In the genomic region with DNA sequence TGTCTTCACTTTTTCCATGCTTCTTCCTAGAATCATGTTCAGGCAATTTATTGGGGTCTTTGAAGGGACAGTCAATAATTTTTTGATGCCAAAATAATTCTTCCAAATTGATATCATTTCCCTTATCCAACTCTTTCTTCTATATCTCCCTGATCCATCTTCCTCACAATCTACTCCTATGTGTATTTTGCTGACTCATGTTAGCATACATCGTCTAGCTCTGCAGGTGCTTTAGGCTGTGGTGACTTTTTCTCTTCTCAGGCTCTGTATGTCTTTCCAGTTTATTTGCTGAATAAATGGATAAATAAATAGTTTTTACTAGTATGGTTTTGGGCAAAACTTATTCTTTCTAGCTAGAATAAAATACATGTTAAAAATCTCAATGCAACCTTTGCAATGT, we compare ENCODE assay signal across 1 cellular context.
TF ChIP-seq lines count a peak whose summit lies in the region.

No MANE protein-coding gene starts in this region.

TF ChIP-seq in H1, 55 proteins besides CTCF, POLR2A, EP300 and RAD21:
- TF ChIP-seq CHD2 (IDR thresholded peaks at IDR 0.05; ENCODE audit: low read length), result no peak
- no peak for TF ChIP-seq PHF8 (conservative IDR thresholded peaks at IDR 0.05; ENCODE audit: low read depth, low read length)
- peak; percentile 71; the same call in 1 of the 2 replicates for TF ChIP-seq BACH1 (IDR thresholded peaks at IDR 0.05; ENCODE audit: low read length)
